Comparison of ENCODE assay signal across 14 cellular contexts in genomic region chr17:47956818-47957590, GRCh38. TPM values are rescaled to one million over a fixed set of nuclear protein-coding genes. Genes with fewer than 3 reads are reported as not detected.
A peak's percentile ranks its signal among the peaks of the same experiment; 100 is the strongest.
DNase-seq lines count a peak whose midpoint lies in the region; ATAC-seq, FAIRE-seq and TF ChIP-seq lines count a peak whose summit lies in the region.
"Had no signal": no experiment of that assay in that cellular context is flagged by ENCODE, and none has a peak within 500 bp of the region (broad histone marks: within the 10 kb centered on the region; RNA-seq: fewer than 3 reads in every experiment).

No MANE protein-coding gene starts in this region.

- FAIRE-seq in K562 (lab: Jason Lieb, UNC) (no peak), D721Med (lab: Jason Lieb, UNC) (no peak)

- H3K4me2 ChIP-seq in SK-N-SH (peak overlapping the region; percentile 45), K562 (ENCODE audit: insufficient read depth, low read length) (no peak overlapping the region)

- H3K9me3 ChIP-seq in SK-N-SH (no peaks in the 10 kb centered on the region), K562 (replicated peaks; ENCODE audit: control insufficient read depth, insufficient read depth, low read depth, low read length) (no peaks in the 10 kb centered on the region), left lung (no peaks in the 10 kb centered on the region), upper lobe of left lung (no peaks in the 10 kb centered on the region)
- H3K9me3 ChIP-seq: spleen had no signal

- intact Hi-C loops in K562 (cut with micrococcal nuclease) (no loop called here), left lung (cut with DNase I) (no loop called here), Right ventricle myocardium inferior (cut with DNase I) (no loop called here)

- TF ChIP-seq POLR2A in K562 (conservative IDR thresholded peaks at IDR 0.05) = no peak
- TF ChIP-seq POLR2A in upper lobe of left lung (IDR thresholded peaks at IDR 0.05) = no peak

- H4K20me1 ChIP-seq in SK-N-SH (ENCODE audit: insufficient read depth) = no peaks in the 10 kb centered on the region
- no peaks in the 10 kb centered on the region for H4K20me1 ChIP-seq in K562 (replicated peaks; ENCODE audit: control insufficient read depth, insufficient read depth, low read length)

- POLR2A ChIA-PET in SK-N-SH (lab: Yijun Ruan, JAX) = interaction anchor here (0.7 to 1.1 kb wide), 3 partner anchors 10 to 16 kb away, joined by 4 read pairs; partner anchors contain the start of gene PNPO
- POLR2A ChIA-PET in K562 (lab: Yijun Ruan, JAX) = interaction anchor here (0.6 to 2.2 kb wide), 9 partner anchors 11 to 859 kb away, joined by 3 to 8 read pairs (median 5); partner anchors contain the start of gene CDK5RAP3

- no peak overlapping the region for H3K27ac ChIP-seq in SK-N-SH (ENCODE audit: low read depth in 2 of 2, low read length in 1 of 2)
- H3K27ac ChIP-seq in K562 (ENCODE audit: extremely low read depth, low read depth, low read length) = no peak overlapping the region
- H3K27ac ChIP-seq in left lung = peak overlapping the region; percentile 74 to 82
- H3K27ac ChIP-seq in upper lobe of left lung = peak overlapping the region; percentile 83 to 89 (median 85)
- no peak overlapping the region for H3K27ac ChIP-seq in substantia nigra (ENCODE audit: low read depth, low read length, poor library complexity, severe bottlenecking)
- H3K27ac ChIP-seq: spleen, WERI-Rb-1 had no signal

- TF ChIP-seq EP300 in SK-N-SH (IDR thresholded peaks at IDR 0.05; ENCODE audit: borderline replicate concordance in 1 of 2, low read depth in 1 of 2, low read length in 1 of 2) = no peak
- no peak for TF ChIP-seq EP300 in K562 (IDR thresholded peaks at IDR 0.05; ENCODE audit: low read length)
- no peak for TF ChIP-seq EP300 in upper lobe of left lung (IDR thresholded peaks at IDR 0.05)

- no TSS peak for BruUV-seq in K562 (replicated peaks; lab: Mats Ljungman, UMichigan)

- H3K27me3 ChIP-seq in SK-N-SH (ENCODE audit: insufficient read depth) (no peaks in the 10 kb centered on the region), K562 (ENCODE audit: control insufficient read depth in 2 of 2, insufficient read depth in 2 of 2, low read length in 2 of 2) (no peaks in the 10 kb centered on the region; a peak in 1 of 5 replicates), left lung (no peaks in the 10 kb centered on the region), upper lobe of left lung (no peaks in the 10 kb centered on the region)
- H3K27me3 ChIP-seq: spleen had no signal

- no peaks in the 10 kb centered on the region for H3K9me2 ChIP-seq in SK-N-SH

- no peak for TF ChIP-seq RAD21 in SK-N-SH (IDR thresholded peaks at IDR 0.05; ENCODE audit: low read length)
- TF ChIP-seq RAD21 in K562 (CRISPR knock-in tag; conservative IDR thresholded peaks at IDR 0.05 in 1 of 2, IDR thresholded peaks at IDR 0.05 in 1 of 2) = no peak

- 60% methylated on average over 1 of the region's 3 CpGs for WGBS in SK-N-SH (ENCODE audit: low lambda C conversion rate)
- WGBS in K562 (ENCODE audit: insufficient coverage, low coverage, missing lambda C conversion rate) = 27% methylated on average over 2 of the region's 3 CpGs
- WGBS in upper lobe of left lung, 2 donors = 51 to 54% methylated on average over 3 of the region's 3 CpGs

- in situ Hi-C loops in K562 (cut with MboI) = no loop called here

- H3K79me2 ChIP-seq in SK-N-SH (ENCODE audit: insufficient read depth) = no peaks in the 10 kb centered on the region
- no peaks in the 10 kb centered on the region for H3K79me2 ChIP-seq in K562 (ENCODE audit: control insufficient read depth, insufficient read depth, low read length)

- H3K36me3 ChIP-seq in SK-N-SH (replicated peaks in 1 of 2; ENCODE audit: control insufficient read depth in 1 of 2, insufficient read depth in 2 of 2, low read length in 1 of 2) (no peaks in the 10 kb centered on the region), K562 (ENCODE audit: control insufficient read depth, insufficient read depth, low read length) (no peaks in the 10 kb centered on the region; the same call in 2 of the 3 replicates), left lung (no peaks in the 10 kb centered on the region), upper lobe of left lung (peaks cover 0 to 3% (median 0%) of the 10 kb centered on the region in 4 donors)
- H3K36me3 ChIP-seq: WERI-Rb-1 had no signal

- CTCF ChIA-PET in SK-N-SH (lab: Yijun Ruan, JAX) (interaction anchor here (0.6 to 41.6 kb wide), 8 partner anchors 1 to 630 kb away, joined by 3 to 1216 read pairs (median 12); partner anchors contain the start of genes CDK5RAP3, PNPO and PRR15L), K562 (lab: Yijun Ruan, JAX; ENCODE audit: low intra/inter-chr PET ratio) (no interaction called here)

- no peak overlapping the region for H3K9ac ChIP-seq in SK-N-SH
- H3K9ac ChIP-seq in K562 (ENCODE audit: insufficient read depth in 1 of 2, low read depth in 2 of 2, low read length in 2 of 2) = peak overlapping the region in 1 of 2 experiments; percentile 86; a peak in 2 of 4 replicates

- no peak for ATAC-seq in SK-N-SH treated with all-trans-retinoic acid at 6 μM for 48 hours
- ATAC-seq in K562 = no peak
- ATAC-seq in left lung = peak; percentile 5
- ATAC-seq in upper lobe of left lung (ENCODE audit: low FRiP score in 2 of 2) = peak; percentile 19 to 28
- no peak for ATAC-seq in Right ventricle myocardium inferior

- no peak for TF ChIP-seq CTCF in SK-N-SH (IDR thresholded peaks at IDR 0.05)
- TF ChIP-seq CTCF in K562 (IDR thresholded peaks at IDR 0.05 in 2 of 3, conservative IDR thresholded peaks at IDR 0.05 in 1 of 3; ENCODE audit: insufficient read depth in 2 of 3, low read depth in 1 of 3, low read length in 3 of 3) = no peak
- TF ChIP-seq CTCF in left lung (IDR thresholded peaks at IDR 0.05) = no peak
- TF ChIP-seq CTCF in upper lobe of left lung (IDR thresholded peaks at IDR 0.05) = no peak
- TF ChIP-seq CTCF in D721Med (IDR thresholded peaks at IDR 0.05; ENCODE audit: insufficient read depth, missing control alignments) = no peak

- H3K4me3 ChIP-seq in SK-N-SH (ENCODE audit: low read depth in 2 of 2, low read length in 1 of 2) = no peak overlapping the region
- H3K4me3 ChIP-seq in K562 = no peak overlapping the region
- peak overlapping the region; percentile 30 to 47 for H3K4me3 ChIP-seq in left lung
- peak overlapping the region in 3 of 4 donors; percentile 47 to 61 (median 58) for H3K4me3 ChIP-seq in upper lobe of left lung
- H3K4me3 ChIP-seq: spleen had no signal

- no peaks in the 10 kb centered on the region for H3F3A ChIP-seq in SK-N-SH (replicated peaks; ENCODE audit: insufficient read depth)

- H2AFZ ChIP-seq in SK-N-SH (ENCODE audit: low read depth) = no peak overlapping the region
- H2AFZ ChIP-seq in K562 (ENCODE audit: low read depth, low read length) = no peak overlapping the region

- H3K4me1 ChIP-seq in SK-N-SH (ENCODE audit: control insufficient read depth in 1 of 2, insufficient read depth in 2 of 2, low read depth in 1 of 2, low read length in 1 of 2) = peaks cover 0 to 10% of the 10 kb centered on the region in 2 experiments; a peak in 3 of 4 replicates
- H3K4me1 ChIP-seq in K562 (replicated peaks in 1 of 2; ENCODE audit: control insufficient read depth in 2 of 2, insufficient read depth in 2 of 2, low read length in 2 of 2) = peaks cover 10 to 19% of the 10 kb centered on the region in 2 experiments
- peaks cover 0 to 1% of the 10 kb centered on the region in 2 donors for H3K4me1 ChIP-seq in left lung
- peaks cover 0 to 18% (median 8%) of the 10 kb centered on the region in 4 donors for H3K4me1 ChIP-seq in upper lobe of left lung
- H3K4me1 ChIP-seq: spleen had no signal

- DNase-seq in SK-N-SH (no peak), K562 (ENCODE audit: extremely low read depth in 1 of 4, low spot score in 3 of 4) (no peak), left lung (no peak), upper lobe of left lung (no peak), D721Med (ENCODE audit: insufficient read length, low spot score) (no peak), substantia nigra (lab: John Stamatoyannopoulos, UW) (no peak), Right ventricle myocardium inferior (ENCODE audit: missing footprints) (no peak)
- DNase-seq: aorta; effector CD4-positive, alpha-beta T cell; hippocampal formation; SIG-M5; spleen; WERI-Rb-1 had no signal

- no peaks in the 10 kb centered on the region for H3K9me1 ChIP-seq in K562 (ENCODE audit: control insufficient read depth, insufficient read depth, low read length)

RNA-seq across cellular contexts. Expression of gene PRR15L, which starts 0.7 kb away (rescaled TPM):
- polyA plus RNA-seq in SK-N-SH (2012; rRNA removed) (not detected in 2 replicates), K562 (2011; rRNA removed) (not detected in 2 replicates), K562 (2014; fragmentation: Illumina TruSeq; extraction: Trizol) (not detected in 2 replicates), K562 (2014; fragmentation: Nextera tagmentation; extraction: Ambion mirVana) (under 1 TPM in 1 of 2 experiments, not detected in 1; 0.03 TPM), K562 (2014; rRNA removed) (not detected in 2 replicates)
- not detected in 2 replicates for polyA plus RNA-seq in SK-N-SH (2012; cell fraction: cytosol; rRNA removed)
- not detected in 2 replicates for polyA plus RNA-seq in SK-N-SH (2012; cell fraction: nucleus; rRNA removed)
- not detected in 2 replicates for total RNA-seq in K562 (2011; cell fraction: chromatin; rRNA removed; ENCODE audit: low replicate concordance)
- not detected in 2 replicates for total RNA-seq in K562 (2011; cell fraction: nucleolus; rRNA removed)
- not detected in 2 replicates for total RNA-seq in K562 (2011; cell fraction: nucleoplasm; rRNA removed)
- total RNA-seq in K562 (2014; rRNA removed) (not detected in 2 replicates), K562 (2014; rRNA removed; fragmentation: Illumina TruSeq; extraction: Trizol) (not detected in 2 replicates), K562 (2015; rRNA removed; fragmentation: Illumina TruSeq; extraction: Trizol) (not detected in 2 replicates), K562 (2021) (0.16 TPM in 1 of 2 replicates, not detected in the other), left lung (10 to 100 TPM; 39.1 to 56.2 TPM), upper lobe of left lung (100 to 1,000 TPM in 1 of 6 donors, 10 to 100 TPM in 5; 34.2 to 105 (median 75.2) TPM), Right ventricle myocardium inferior (not detected)
- not detected in 2 replicates for polyA plus RNA-seq in K562 (2011; cell fraction: cytosol; rRNA removed)
- polyA plus RNA-seq in K562 (2011; cell fraction: nucleus; rRNA removed) = not detected in 2 replicates
- polyA plus RNA-seq in K562 (2012) = 0.16 and 0.17 TPM in 2 replicates
- not detected in 2 replicates for polyA minus RNA-seq in K562 (2011; rRNA and poly(A)+ RNA removed)
- polyA minus RNA-seq in K562 (2011; cell fraction: cytosol; rRNA and poly(A)+ RNA removed) = not detected in 2 replicates
- polyA minus RNA-seq in K562 (2011; cell fraction: nucleus; rRNA and poly(A)+ RNA removed) = not detected in 2 replicates
- total RNA-seq: aorta, spleen had no signal

RNA-seq across cellular contexts. Expression of gene CDK5RAP3, which starts 13.9 kb away (rescaled TPM):
- polyA plus RNA-seq in SK-N-SH (2012; rRNA removed) (208 and 288 TPM in 2 replicates), K562 (2011; rRNA removed) (132 and 208 TPM in 2 replicates), K562 (2014; fragmentation: Illumina TruSeq; extraction: Trizol) (96.7 and 100 TPM in 2 replicates), K562 (2014; fragmentation: Nextera tagmentation; extraction: Ambion mirVana) (10 to 100 TPM; 44.2 to 73.0 TPM), K562 (2014; rRNA removed) (152 and 202 TPM in 2 replicates)
- 77.8 and 94.7 TPM in 2 replicates for polyA plus RNA-seq in SK-N-SH (2012; cell fraction: cytosol; rRNA removed)
- polyA plus RNA-seq in SK-N-SH (2012; cell fraction: nucleus; rRNA removed) = 1,862 and 2,736 TPM in 2 replicates
- total RNA-seq in K562 (2011; cell fraction: chromatin; rRNA removed; ENCODE audit: low replicate concordance) = 452 and 764 TPM in 2 replicates
- 478 and 540 TPM in 2 replicates for total RNA-seq in K562 (2011; cell fraction: nucleolus; rRNA removed)
- total RNA-seq in K562 (2011; cell fraction: nucleoplasm; rRNA removed) = 403 and 415 TPM in 2 replicates
- total RNA-seq in K562 (2014; rRNA removed) (85.0 and 91.5 TPM in 2 replicates), K562 (2014; rRNA removed; fragmentation: Illumina TruSeq; extraction: Trizol) (70.8 and 71.7 TPM in 2 replicates), K562 (2015; rRNA removed; fragmentation: Illumina TruSeq; extraction: Trizol) (67.0 and 73.7 TPM in 2 replicates), K562 (2021) (113 and 131 TPM in 2 replicates), left lung (100 to 1,000 TPM; 144 to 149 TPM), upper lobe of left lung (100 to 1,000 TPM in 5 of 6 donors, 10 to 100 TPM in 1; 76.6 to 661 (median 160) TPM), Right ventricle myocardium inferior (50.0 TPM)
- polyA plus RNA-seq in K562 (2011; cell fraction: cytosol; rRNA removed) = 78.0 and 96.3 TPM in 2 replicates
- 1,392 and 1,556 TPM in 2 replicates for polyA plus RNA-seq in K562 (2011; cell fraction: nucleus; rRNA removed)
- 134 and 270 TPM in 2 replicates for polyA plus RNA-seq in K562 (2012)
- 81.6 and 111 TPM in 2 replicates for polyA minus RNA-seq in K562 (2011; rRNA and poly(A)+ RNA removed)
- polyA minus RNA-seq in K562 (2011; cell fraction: cytosol; rRNA and poly(A)+ RNA removed) = 35.1 and 37.0 TPM in 2 replicates
- polyA minus RNA-seq in K562 (2011; cell fraction: nucleus; rRNA and poly(A)+ RNA removed) = 206 and 291 TPM in 2 replicates

RNA-seq across cellular contexts. Expression of gene PNPO, which starts 15.6 kb away (rescaled TPM):
- polyA plus RNA-seq in SK-N-SH (2012; rRNA removed) (26.1 and 33.8 TPM in 2 replicates), K562 (2011; rRNA removed) (29.2 and 35.5 TPM in 2 replicates), K562 (2014; fragmentation: Illumina TruSeq; extraction: Trizol) (29.6 and 35.5 TPM in 2 replicates), K562 (2014; fragmentation: Nextera tagmentation; extraction: Ambion mirVana) (10 to 100 TPM; 16.6 to 23.1 TPM), K562 (2014; rRNA removed) (23.4 and 24.9 TPM in 2 replicates)
- 27.2 and 30.9 TPM in 2 replicates for polyA plus RNA-seq in SK-N-SH (2012; cell fraction: cytosol; rRNA removed)
- 21.6 and 23.6 TPM in 2 replicates for polyA plus RNA-seq in SK-N-SH (2012; cell fraction: nucleus; rRNA removed)
- 19.2 and 41.8 TPM in 2 replicates for total RNA-seq in K562 (2011; cell fraction: chromatin; rRNA removed; ENCODE audit: low replicate concordance)
- total RNA-seq in K562 (2011; cell fraction: nucleolus; rRNA removed) = 21.8 and 24.3 TPM in 2 replicates
- 31.2 and 41.6 TPM in 2 replicates for total RNA-seq in K562 (2011; cell fraction: nucleoplasm; rRNA removed)
- total RNA-seq in K562 (2014; rRNA removed) (25.5 and 30.9 TPM in 2 replicates), K562 (2014; rRNA removed; fragmentation: Illumina TruSeq; extraction: Trizol) (27.4 and 27.7 TPM in 2 replicates), K562 (2015; rRNA removed; fragmentation: Illumina TruSeq; extraction: Trizol) (24.8 and 28.2 TPM in 2 replicates), K562 (2021) (39.0 and 41.5 TPM in 2 replicates), left lung (10 to 100 TPM; 36.4 to 40.0 TPM), upper lobe of left lung (10 to 100 TPM; 16.2 to 40.2 (median 28.7) TPM), Right ventricle myocardium inferior (27.8 TPM)
- 33.9 and 37.5 TPM in 2 replicates for polyA plus RNA-seq in K562 (2011; cell fraction: cytosol; rRNA removed)
- 16.9 and 17.6 TPM in 2 replicates for polyA plus RNA-seq in K562 (2011; cell fraction: nucleus; rRNA removed)
- 10.9 and 17.5 TPM in 2 replicates for polyA plus RNA-seq in K562 (2012)
- 35.4 and 48.7 TPM in 2 replicates for polyA minus RNA-seq in K562 (2011; rRNA and poly(A)+ RNA removed)
- polyA minus RNA-seq in K562 (2011; cell fraction: cytosol; rRNA and poly(A)+ RNA removed) = 21.9 and 29.9 TPM in 2 replicates
- polyA minus RNA-seq in K562 (2011; cell fraction: nucleus; rRNA and poly(A)+ RNA removed) = 11.6 and 16.1 TPM in 2 replicates

Comparison
In these comparisons a context has a peak if more than half of its experiments do, and no peak if none do; other contexts are left out.
1. H3K27ac ChIP-seq: peak in left lung (2 of 2) and upper lobe of left lung (4 of 4); none in SK-N-SH (0 of 2), K562 (single experiment) and substantia nigra (single experiment).
2. H3K4me3 ChIP-seq: peak in left lung (2 of 2) and upper lobe of left lung (3 of 4); none in SK-N-SH (0 of 2) and K562 (single experiment).
3. ATAC-seq: peak in left lung (single experiment) and upper lobe of left lung (2 of 2); none in SK-N-SH treated with all-trans-retinoic acid at 6 μM for 48 hours (single experiment), K562 (single experiment) and Right ventricle myocardium inferior (single experiment).
4. RNA of gene PRR15L, which starts 0.7 kb away (total RNA-seq): 34.2 to 105 TPM in upper lobe of left lung and 39.1 to 56.2 TPM in left lung; 0.16 TPM in K562 and not detected in Right ventricle myocardium inferior (single experiment); every median in the first group is over 10 times any median in the second.
5. Of the 27 proteins assayed by ChIP-seq in both K562 and SK-N-SH: peak only in K562: NFIC; only in SK-N-SH: none; in both: none; in neither: 26.